In the genomic region with DNA sequence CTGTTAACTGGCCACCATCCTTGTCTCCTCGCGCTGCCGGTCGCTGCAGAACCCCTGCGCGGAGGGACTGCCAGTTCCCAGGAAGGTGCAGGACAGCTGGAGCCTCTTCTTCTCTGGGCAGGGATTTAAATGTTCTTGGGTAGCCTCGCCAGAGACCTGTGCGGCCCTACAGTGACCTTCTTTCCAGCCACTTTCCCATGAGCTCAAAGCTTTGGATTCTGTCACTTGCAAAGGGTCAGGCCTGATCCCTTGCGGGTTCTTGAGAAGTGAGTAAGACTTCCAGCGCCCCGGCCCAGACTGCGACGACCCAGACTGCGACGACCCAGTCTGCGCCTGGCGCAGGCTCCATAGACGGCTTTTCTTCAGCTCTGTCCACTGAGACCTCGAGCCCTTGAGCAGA, we compare ENCODE assay signal across 8 cellular contexts. TPM values are rescaled to one million over a fixed set of nuclear protein-coding genes. Genes with fewer than 3 reads are reported as not detected.
DNase-seq lines count a peak whose midpoint lies in the region; ATAC-seq and TF ChIP-seq lines count a peak whose summit lies in the region.

No MANE protein-coding gene starts in this region.

- TF ChIP-seq CTCF in GM12865 (IDR thresholded peaks at IDR 0.05; ENCODE audit: insufficient read depth, low read depth, low read length, missing control alignments) (no peak), fibroblast of villous mesenchyme (IDR thresholded peaks at IDR 0.05; ENCODE audit: insufficient read depth, low read depth, low read length) (no peak), omental fat pad (IDR thresholded peaks at IDR 0.05) (no peak)

- ATAC-seq in activated CD8-positive, alpha-beta memory T cell treated with anti-CD3 and anti-CD28 coated beads, Interleukin-2, amount 10 ng/mL, durations not matched to agents 7 days and 5 days = no peak
- no peak for ATAC-seq in HG03025 (IDR thresholded peaks at IDR 0.05; ENCODE audit: low FRiP score, unreplicated experiment)
- no peak for ATAC-seq in omental fat pad (ENCODE audit: low FRiP score)

- H3K4me3 Mint-ChIP-seq in activated CD8-positive, alpha-beta memory T cell treated with anti-CD3 and anti-CD28 coated beads, Interleukin-2, amount 10 ng/mL, durations not matched to agents 7 days and 5 days = peak overlapping the region; percentile 100

- peak overlapping the region; percentile 99 for H3K27ac Mint-ChIP-seq in activated CD8-positive, alpha-beta memory T cell treated with anti-CD3 and anti-CD28 coated beads, Interleukin-2, amount 10 ng/mL, durations not matched to agents 7 days and 5 days

- no peaks in the 10 kb centered on the region for H3K9me3 Mint-ChIP-seq in activated CD8-positive, alpha-beta memory T cell treated with anti-CD3 and anti-CD28 coated beads, Interleukin-2, amount 10 ng/mL, durations not matched to agents 7 days and 5 days (ENCODE audit: low read depth)

- no peak for DNase-seq in GM12865 (ENCODE audit: low read depth)
- DNase-seq in activated CD8-positive, alpha-beta memory T cell treated with anti-CD3 and anti-CD28 coated beads, Interleukin-2, amount 10 ng/mL, durations not matched to agents 7 days and 5 days = peak; percentile 52
- no peak for DNase-seq in fibroblast of villous mesenchyme (ENCODE audit: low read depth)
- DNase-seq in stimulated activated CD4-positive, alpha-beta T cell treated with anti-CD3 and anti-CD28 coated beads, Interleukin-12 subunit alpha, Interleukin-12 subunit beta, amount 100 ng/mL, for 4 hours = peak; percentile 31
- DNase-seq in NAMALWA (ENCODE audit: low spot score) = no peak
- no peak for DNase-seq in omental fat pad (ENCODE audit: low spot score)
- no peak for DNase-seq in NCI-H1694 treated with DMSO at 0.1 percent for 48 hours (lab: John Stamatoyannopoulos, UW)

- H3K4me3 ChIP-seq in GM12865 (ENCODE audit: low read depth, low read length) = peak overlapping the region; percentile 99
- H3K4me3 ChIP-seq in fibroblast of villous mesenchyme (ENCODE audit: low read depth, low read length) = peak overlapping the region; percentile 86

- H3K36me3 Mint-ChIP-seq in activated CD8-positive, alpha-beta memory T cell treated with anti-CD3 and anti-CD28 coated beads, Interleukin-2, amount 10 ng/mL, durations not matched to agents 7 days and 5 days = peaks cover 59% of the 10 kb centered on the region

- CTCF ChIA-PET in activated CD8-positive, alpha-beta memory T cell treated with anti-CD3 and anti-CD28 coated beads, Interleukin-2, amount 10 ng/mL, durations not matched to agents 7 days and 5 days (lab: Charles Lee) = interaction anchor here (0.7 to 6.2 kb wide), 10 partner anchors 13 to 506 kb away, joined by 3 to 58 read pairs (median 3); no protein-coding TSS in a partner anchor

- no peaks in the 10 kb centered on the region for H3K27me3 Mint-ChIP-seq in activated CD8-positive, alpha-beta memory T cell treated with anti-CD3 and anti-CD28 coated beads, Interleukin-2, amount 10 ng/mL, durations not matched to agents 7 days and 5 days

- H3K4me1 Mint-ChIP-seq in activated CD8-positive, alpha-beta memory T cell treated with anti-CD3 and anti-CD28 coated beads, Interleukin-2, amount 10 ng/mL, durations not matched to agents 7 days and 5 days = peaks cover 66% of the 10 kb centered on the region

RNA-seq across cellular contexts. Expression of gene SLFN5, which starts 1.4 kb away (rescaled TPM):
- 100 to 1,000 TPM; 158 to 193 TPM for total RNA-seq in activated CD8-positive, alpha-beta memory T cell treated with anti-CD3 and anti-CD28 coated beads, Interleukin-2, amount 10 ng/mL, durations not matched to agents 7 days and 5 days
- total RNA-seq in fibroblast of villous mesenchyme = 65.1 and 67.8 TPM in 2 replicates
- total RNA-seq in omental fat pad = 10 to 100 TPM; 18.9 to 53.0 (median 32.5) TPM

RNA-seq across cellular contexts. Expression of gene SLC35G3, which starts 47.3 kb away (rescaled TPM):
- not detected for total RNA-seq in activated CD8-positive, alpha-beta memory T cell treated with anti-CD3 and anti-CD28 coated beads, Interleukin-2, amount 10 ng/mL, durations not matched to agents 7 days and 5 days
- total RNA-seq in fibroblast of villous mesenchyme (not detected in 2 replicates), omental fat pad (not detected)

Comparison
In these comparisons a context has a peak if more than half of its experiments do, and no peak if none do; other contexts are left out.
1. DNase-seq: peak in activated CD8-positive, alpha-beta memory T cell treated with anti-CD3 and anti-CD28 coated beads, Interleukin-2, amount 10 ng/mL, durations not matched to agents 7 days and 5 days (single experiment) and stimulated activated CD4-positive, alpha-beta T cell treated with anti-CD3 and anti-CD28 coated beads, Interleukin-12 subunit alpha, Interleukin-12 subunit beta, amount 100 ng/mL, for 4 hours (single experiment); none in GM12865 (single experiment), fibroblast of villous mesenchyme (single experiment), NAMALWA (single experiment), omental fat pad (single experiment) and NCI-H1694 treated with DMSO at 0.1 percent for 48 hours (single experiment).